8 cellular contexts compared by ENCODE assay signal in genomic region chr5:181259974-181260719, GRCh38. TPM values are rescaled to one million over a fixed set of nuclear protein-coding genes. Genes with fewer than 3 reads are reported as not detected.
DNase-seq lines count a peak whose midpoint lies in the region; TF ChIP-seq lines count a peak whose summit lies in the region.

No MANE protein-coding gene starts in this region.

- no peaks in the 10 kb centered on the region for H3F3A ChIP-seq in neural cell (ENCODE audit: insufficient read depth, low read length, poor library complexity, severe bottlenecking)

- H3K27ac ChIP-seq in duodenal mucosa (ENCODE audit: low read depth, low read length) = peak overlapping the region; percentile 96
- peak overlapping the region; percentile 97 for H3K27ac ChIP-seq in neural cell (ENCODE audit: low read length)

- H3K36me3 Mint-ChIP-seq in CD14-positive monocyte = peaks cover 25 to 34% of the 10 kb centered on the region in 2 donors

- peak overlapping the region; percentile 95 to 96 for H3K4me3 Mint-ChIP-seq in CD14-positive monocyte

- DNase-seq in CD14-positive monocyte (ENCODE audit: low spot score) (no peak), LNCaP clone FGC (ENCODE audit: low read depth) (no peak), NCI-H1092 treated with DMSO at 0.1 percent for 48 hours (lab: John Stamatoyannopoulos, UW) (no peak), NCI-H2029 treated with DMSO at 0.1 percent for 48 hours (lab: John Stamatoyannopoulos, UW) (no peak), NCI-H526 (lab: John Stamatoyannopoulos, UW) (no peak), Kasumi-1 (lab: John Stamatoyannopoulos, UW) (no peak)

- no peak for TF ChIP-seq EP300 in neural cell (conservative IDR thresholded peaks at IDR 0.05; ENCODE audit: poor library complexity, severe bottlenecking)

- H3K4me1 ChIP-seq in duodenal mucosa (ENCODE audit: control insufficient read depth in 1 of 2, insufficient read depth in 2 of 2, low read length in 2 of 2) = peaks cover 34 to 38% of the 10 kb centered on the region in 2 donors

- no peaks in the 10 kb centered on the region for H4K20me1 ChIP-seq in neural cell (ENCODE audit: insufficient read depth)

- H3K36me3 ChIP-seq in duodenal mucosa (ENCODE audit: control insufficient read depth in 1 of 2, insufficient read depth in 2 of 2, low read length in 2 of 2) (peaks cover 12 to 18% of the 10 kb centered on the region in 2 donors), neural cell (ENCODE audit: insufficient read depth, low read length) (no peaks in the 10 kb centered on the region)

- H3K4me1 Mint-ChIP-seq in CD14-positive monocyte = peaks cover 49% of the 10 kb centered on the region

- H3K27me3 Mint-ChIP-seq in CD14-positive monocyte (ENCODE audit: low read depth in 3 of 3) = no peaks in the 10 kb centered on the region

- H3K79me2 ChIP-seq in neural cell (replicated peaks; ENCODE audit: insufficient read depth, low read length) = peaks cover 65% of the 10 kb centered on the region

- TF ChIP-seq RAD21 in neural cell (conservative IDR thresholded peaks at IDR 0.05) = no peak

- H3K9ac ChIP-seq in duodenal mucosa (ENCODE audit: low read depth in 1 of 2, low read length in 2 of 2) = peak overlapping the region; percentile 94 to 100
- peak overlapping the region; percentile 100 for H3K9ac ChIP-seq in neural cell (ENCODE audit: low read length)

- H3K4me2 ChIP-seq in neural cell (ENCODE audit: low read length) = peak overlapping the region; percentile 90

- H3K9me3 ChIP-seq in duodenal mucosa (ENCODE audit: control insufficient read depth in 1 of 2, low read length in 2 of 2) (no peaks in the 10 kb centered on the region), neural cell (ENCODE audit: low read length) (no peaks in the 10 kb centered on the region)

- intact Hi-C loops in CD14-positive monocyte (cut with micrococcal nuclease) = loop anchor here in 1 of 2 donors (2.0 to 5.0 kb wide), 3 partner anchors 15 to 68 kb away; partner anchors contain the start of gene TRIM41

- H3K27ac Mint-ChIP-seq in CD14-positive monocyte = peak overlapping the region; percentile 93 to 99 (median 97)

- no peak for TF ChIP-seq CTCF in CD14-positive monocyte (IDR thresholded peaks at IDR 0.05)
- TF ChIP-seq CTCF in LNCaP clone FGC (IDR thresholded peaks at IDR 0.05; ENCODE audit: control insufficient read depth, extremely low read depth, insufficient read depth) = no peak
- no peak for TF ChIP-seq CTCF in neural cell (IDR thresholded peaks at IDR 0.05; ENCODE audit: poor library complexity, severe bottlenecking)

- no peaks in the 10 kb centered on the region for H3K9me2 ChIP-seq in neural cell (ENCODE audit: insufficient read depth, low read length)

- no peaks in the 10 kb centered on the region for H3K9me3 Mint-ChIP-seq in CD14-positive monocyte

- peak overlapping the region; percentile 80 for H3K4me3 ChIP-seq in LNCaP clone FGC (ENCODE audit: low read depth, low read length)
- peak overlapping the region; percentile 98 to 99 for H3K4me3 ChIP-seq in duodenal mucosa (ENCODE audit: low read depth in 1 of 2, low read length in 2 of 2)
- H3K4me3 ChIP-seq in neural cell (ENCODE audit: low read length) = peak overlapping the region; percentile 85

- H3K27me3 ChIP-seq in duodenal mucosa (ENCODE audit: control insufficient read depth in 1 of 2, insufficient read depth in 2 of 2, low read length in 2 of 2) = no peaks in the 10 kb centered on the region
- no peaks in the 10 kb centered on the region for H3K27me3 ChIP-seq in neural cell (ENCODE audit: insufficient read depth, low read depth, low read length)

- H2AFZ ChIP-seq in neural cell (ENCODE audit: low read depth, low read length) = peak overlapping the region; percentile 99

TF ChIP-seq in neural cell, 6 proteins besides CTCF, POLR2A, EP300 and RAD21:
- TF ChIP-seq SMC3 (conservative IDR thresholded peaks at IDR 0.05; ENCODE audit: poor library complexity) (no peak), MXI1 (conservative IDR thresholded peaks at IDR 0.05; ENCODE audit: poor library complexity, severe bottlenecking) (no peak), TAF1 (IDR thresholded peaks at IDR 0.05; ENCODE audit: low read depth) (no peak), EZH2 (IDR thresholded peaks at IDR 0.05; ENCODE audit: borderline replicate concordance, insufficient read depth, low read length, poor library complexity, severe bottlenecking) (no peak), POLR2AphosphoS5 (IDR thresholded peaks at IDR 0.05) (no peak)
- TF ChIP-seq, protein P1, sequence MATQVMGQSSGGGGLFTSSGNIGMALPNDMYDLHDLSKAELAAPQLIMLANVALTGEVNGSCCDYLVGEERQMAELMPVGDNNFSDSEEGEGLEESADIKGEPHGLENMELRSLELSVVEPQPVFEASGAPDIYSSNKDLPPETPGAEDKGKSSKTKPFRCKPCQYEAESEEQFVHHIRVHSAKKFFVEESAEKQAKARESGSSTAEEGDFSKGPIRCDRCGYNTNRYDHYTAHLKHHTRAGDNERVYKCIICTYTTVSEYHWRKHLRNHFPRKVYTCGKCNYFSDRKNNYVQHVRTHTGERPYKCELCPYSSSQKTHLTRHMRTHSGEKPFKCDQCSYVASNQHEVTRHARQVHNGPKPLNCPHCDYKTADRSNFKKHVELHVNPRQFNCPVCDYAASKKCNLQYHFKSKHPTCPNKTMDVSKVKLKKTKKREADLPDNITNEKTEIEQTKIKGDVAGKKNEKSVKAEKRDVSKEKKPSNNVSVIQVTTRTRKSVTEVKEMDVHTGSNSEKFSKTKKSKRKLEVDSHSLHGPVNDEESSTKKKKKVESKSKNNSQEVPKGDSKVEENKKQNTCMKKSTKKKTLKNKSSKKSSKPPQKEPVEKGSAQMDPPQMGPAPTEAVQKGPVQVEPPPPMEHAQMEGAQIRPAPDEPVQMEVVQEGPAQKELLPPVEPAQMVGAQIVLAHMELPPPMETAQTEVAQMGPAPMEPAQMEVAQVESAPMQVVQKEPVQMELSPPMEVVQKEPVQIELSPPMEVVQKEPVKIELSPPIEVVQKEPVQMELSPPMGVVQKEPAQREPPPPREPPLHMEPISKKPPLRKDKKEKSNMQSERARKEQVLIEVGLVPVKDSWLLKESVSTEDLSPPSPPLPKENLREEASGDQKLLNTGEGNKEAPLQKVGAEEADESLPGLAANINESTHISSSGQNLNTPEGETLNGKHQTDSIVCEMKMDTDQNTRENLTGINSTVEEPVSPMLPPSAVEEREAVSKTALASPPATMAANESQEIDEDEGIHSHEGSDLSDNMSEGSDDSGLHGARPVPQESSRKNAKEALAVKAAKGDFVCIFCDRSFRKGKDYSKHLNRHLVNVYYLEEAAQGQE (IDR thresholded peaks at IDR 0.05; ENCODE audit: borderline replicate concordance) = no peak
TF ChIP-seq in neural cell: peak in this region for 0.

RNA-seq across cellular contexts. Expression of gene TRIM52, which starts 0.8 kb away (rescaled TPM):
- 1 to 10 TPM; 5.7 to 8.5 TPM for polyA plus RNA-seq in CD14-positive monocyte
- polyA plus RNA-seq in neural cell = 42.0 and 47.7 TPM in 2 replicates
- 20.0 and 21.6 TPM in 2 replicates for polyA minus RNA-seq in neural cell

RNA-seq across cellular contexts. Expression of gene RACK1, which starts 16.4 kb away (rescaled TPM):
- polyA plus RNA-seq in CD14-positive monocyte = 1,000 to 10,000 TPM; 1,150 to 1,195 TPM
- 2,178 and 2,281 TPM in 2 replicates for polyA plus RNA-seq in neural cell
- 1,575 and 1,611 TPM in 2 replicates for polyA minus RNA-seq in neural cell

RNA-seq across cellular contexts. Expression of gene TRIM41, which starts 37.1 kb away (rescaled TPM):
- polyA plus RNA-seq in CD14-positive monocyte (under 1 TPM; 0.12 to 0.24 TPM), neural cell (32.1 and 37.7 TPM in 2 replicates)
- polyA minus RNA-seq in neural cell = 25.5 and 33.1 TPM in 2 replicates

RNA-seq across cellular contexts. Expression of gene TRIM7, which starts 55.2 kb away (rescaled TPM):
- polyA plus RNA-seq in CD14-positive monocyte (10 to 100 TPM; 10.3 to 12.8 TPM), neural cell (1.4 and 2.1 TPM in 2 replicates)
- 0.93 TPM in 1 of 2 replicates, not detected in the other for polyA minus RNA-seq in neural cell

Comparison
In these comparisons a context has a peak if more than half of its experiments do, and no peak if none do; other contexts are left out.
1. RNA of gene TRIM41, which starts 37.1 kb away (polyA plus RNA-seq): 32.1 to 37.7 TPM in neural cell; 0.12 to 0.24 TPM in CD14-positive monocyte; every median in the first group is over 10 times any median in the second.
2. Peak in every context shown above with its lines, with median percentiles within 50 percentile points of each other: H3K4me3 ChIP-seq.